In the genomic region with DNA sequence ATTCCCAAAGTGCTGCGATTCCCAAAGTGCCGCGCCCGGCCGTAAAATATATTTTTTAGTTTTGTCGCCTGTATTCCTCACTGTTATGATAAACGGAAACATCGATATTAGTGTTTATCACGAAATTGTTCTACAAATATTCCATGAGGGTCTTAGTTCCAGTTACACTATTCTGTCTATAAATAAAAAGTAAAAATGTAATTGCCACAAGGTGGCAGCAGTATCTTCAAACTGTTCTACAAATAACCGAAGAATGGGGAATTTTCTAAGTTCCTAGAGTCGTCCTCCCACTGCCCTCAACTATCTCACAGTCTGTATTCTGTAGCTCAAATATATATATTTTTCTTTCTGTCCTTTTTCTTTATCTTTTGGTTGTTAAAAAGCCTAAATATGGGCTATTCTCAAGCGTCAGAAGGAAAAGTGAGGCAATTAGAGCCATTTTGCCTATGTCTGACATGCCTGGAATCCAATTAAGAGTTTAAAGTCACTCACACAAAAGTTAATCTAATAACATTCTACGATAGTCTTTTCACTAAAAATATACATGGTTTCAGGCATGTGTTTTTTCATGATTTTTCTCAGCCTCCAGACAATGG, we compare ENCODE assay signal across 7 cellular contexts. TPM values are rescaled to one million over a fixed set of nuclear protein-coding genes. Genes with fewer than 3 reads are reported as not detected.
DNase-seq lines count a peak whose midpoint lies in the region; ATAC-seq and TF ChIP-seq lines count a peak whose summit lies in the region.

No MANE protein-coding gene starts in this region.

- H3K4me3 Mint-ChIP-seq in endodermal cell = no peak overlapping the region

- no peaks in the 10 kb centered on the region for H3K27me3 ChIP-seq in GM06990 (replicated peaks; ENCODE audit: control insufficient read depth, insufficient read depth, low read length)
- no peaks in the 10 kb centered on the region for H3K27me3 ChIP-seq in endodermal cell (ENCODE audit: control insufficient read depth, insufficient read depth, low read length, poor library complexity, severe bottlenecking)

- H3K27ac ChIP-seq in endodermal cell (ENCODE audit: low read depth, low read length) = no peak overlapping the region

- no peaks in the 10 kb centered on the region for H3K4me1 ChIP-seq in endodermal cell (ENCODE audit: control insufficient read depth, insufficient read depth, low read length)

- H3K36me3 ChIP-seq in GM06990 (ENCODE audit: control insufficient read depth, insufficient read depth, low read length) (no peaks in the 10 kb centered on the region), endodermal cell (ENCODE audit: control insufficient read depth, insufficient read depth, low read length) (no peaks in the 10 kb centered on the region)

- DNase-seq in GM06990 (ENCODE audit: extremely low read depth, insufficient read length) (no peak), NCI-H774 (lab: John Stamatoyannopoulos, UW) (peak; percentile 61), endodermal cell (no peak), pons (ENCODE audit: low spot score) (peak; percentile 47), activated gamma-delta T cell (lab: John Stamatoyannopoulos, UW) (no peak)

- peak; percentile 58 for ATAC-seq in HG02938 (IDR thresholded peaks at IDR 0.05; ENCODE audit: unreplicated experiment)
- no peak for ATAC-seq in GM18520 (IDR thresholded peaks at IDR 0.05; ENCODE audit: unreplicated experiment)

- no peaks in the 10 kb centered on the region for H3K4me1 Mint-ChIP-seq in endodermal cell

- no peaks in the 10 kb centered on the region for H3K9me3 ChIP-seq in endodermal cell (ENCODE audit: control insufficient read depth, low read length)

- no peaks in the 10 kb centered on the region for H3K36me3 Mint-ChIP-seq in endodermal cell (ENCODE audit: low read depth)

- H3K27me3 Mint-ChIP-seq in endodermal cell (ENCODE audit: insufficient read depth) = no peaks in the 10 kb centered on the region

- no peak overlapping the region for H3K9ac ChIP-seq in endodermal cell (ENCODE audit: extremely low read depth, low read length, poor library complexity, severe bottlenecking)

- TF ChIP-seq CTCF in GM06990 (IDR thresholded peaks at IDR 0.05; ENCODE audit: insufficient read depth, low read length, poor library complexity, severe bottlenecking) (peak; percentile 31), endodermal cell (conservative IDR thresholded peaks at IDR 0.05) (peak; percentile 80)

- no peak overlapping the region for H3K27ac Mint-ChIP-seq in endodermal cell

- H3K4me3 ChIP-seq in GM06990 (replicated peaks; ENCODE audit: low read depth, low read length) (no peak overlapping the region), endodermal cell (ENCODE audit: low read length) (no peak overlapping the region)

- 60 to 68% methylated on average over 3 to 13 of the region's 13 CpGs for WGBS in endodermal cell (ENCODE audit: insufficient coverage in 1 of 2, insufficient read length in 1 of 2), 2 experiments

- no peaks in the 10 kb centered on the region for H3K9me3 Mint-ChIP-seq in endodermal cell

RNA-seq across cellular contexts. Expression of a gene that starts 14.1 kb away (rescaled TPM):
- 1 to 10 TPM in 1 of 2 donors, under 1 TPM in 1; 0.79 to 1.1 TPM for total RNA-seq in endodermal cell
- 0.46 TPM for polyA plus RNA-seq in endodermal cell (2013, experiment 1 of 2)
- polyA plus RNA-seq in endodermal cell (2013, experiment 2 of 2) = 0.29 TPM

RNA-seq across cellular contexts. Expression of a gene that starts 49.2 kb away (rescaled TPM):
- not detected for total RNA-seq in endodermal cell
- not detected for polyA plus RNA-seq in endodermal cell (2013, experiment 1 of 2)
- not detected for polyA plus RNA-seq in endodermal cell (2013, experiment 2 of 2)

Comparison
In these comparisons a context has a peak if more than half of its experiments do, and no peak if none do; other contexts are left out.
1. DNase-seq: peak in NCI-H774 (single experiment) and pons (single experiment); none in GM06990 (single experiment), endodermal cell (single experiment) and activated gamma-delta T cell (single experiment).